Comparison of ENCODE assay signal across 1 cellular context in the genomic region with DNA sequence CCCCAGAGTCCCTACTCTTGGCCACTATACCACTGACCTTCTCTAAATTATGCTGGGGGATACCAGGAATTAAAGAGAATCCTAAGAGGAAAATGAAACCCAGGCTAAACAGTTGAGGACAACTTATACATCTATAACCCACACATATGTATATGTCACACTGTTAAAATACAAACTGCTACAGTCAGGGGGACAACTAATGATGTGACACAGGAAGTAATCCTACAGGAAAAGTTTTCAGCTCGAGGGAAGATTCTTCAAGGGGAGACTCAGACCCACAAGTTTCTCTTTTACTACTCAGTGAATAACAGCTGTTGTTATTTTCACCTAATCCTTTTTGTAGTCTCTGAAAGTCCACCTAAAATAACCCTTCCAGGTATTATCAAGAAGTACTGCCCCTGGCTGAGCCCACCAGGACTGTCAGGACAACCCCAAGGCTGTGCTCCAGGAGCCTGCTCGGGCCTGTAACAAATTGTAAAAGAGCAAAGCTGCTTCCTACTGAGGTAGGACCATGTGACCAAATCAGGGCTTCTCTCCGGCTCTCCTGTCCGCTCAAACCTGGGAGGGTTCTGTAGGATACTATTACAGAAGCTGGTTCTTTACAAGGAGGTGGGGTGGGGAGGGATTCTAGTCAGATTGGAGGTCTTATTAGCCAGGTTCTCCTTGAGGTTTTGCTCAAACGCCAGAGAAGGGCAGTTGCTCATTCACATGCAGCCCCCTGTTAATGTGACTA.
TF ChIP-seq lines count a peak whose summit lies in the region.

No MANE protein-coding gene starts in this region.

TF ChIP-seq in K562, 482 proteins besides CTCF, POLR2A, EP300 and RAD21 (continued from another document):
- TF ChIP-seq EHMT2 (IDR thresholded peaks at IDR 0.05) (peak; percentile 39; the same call in 1 of the 2 replicates), KAT7 (CRISPR knock-in tag; IDR thresholded peaks at IDR 0.05; ENCODE audit: borderline replicate concordance) (no peak)
- TF ChIP-seq, protein P1, sequence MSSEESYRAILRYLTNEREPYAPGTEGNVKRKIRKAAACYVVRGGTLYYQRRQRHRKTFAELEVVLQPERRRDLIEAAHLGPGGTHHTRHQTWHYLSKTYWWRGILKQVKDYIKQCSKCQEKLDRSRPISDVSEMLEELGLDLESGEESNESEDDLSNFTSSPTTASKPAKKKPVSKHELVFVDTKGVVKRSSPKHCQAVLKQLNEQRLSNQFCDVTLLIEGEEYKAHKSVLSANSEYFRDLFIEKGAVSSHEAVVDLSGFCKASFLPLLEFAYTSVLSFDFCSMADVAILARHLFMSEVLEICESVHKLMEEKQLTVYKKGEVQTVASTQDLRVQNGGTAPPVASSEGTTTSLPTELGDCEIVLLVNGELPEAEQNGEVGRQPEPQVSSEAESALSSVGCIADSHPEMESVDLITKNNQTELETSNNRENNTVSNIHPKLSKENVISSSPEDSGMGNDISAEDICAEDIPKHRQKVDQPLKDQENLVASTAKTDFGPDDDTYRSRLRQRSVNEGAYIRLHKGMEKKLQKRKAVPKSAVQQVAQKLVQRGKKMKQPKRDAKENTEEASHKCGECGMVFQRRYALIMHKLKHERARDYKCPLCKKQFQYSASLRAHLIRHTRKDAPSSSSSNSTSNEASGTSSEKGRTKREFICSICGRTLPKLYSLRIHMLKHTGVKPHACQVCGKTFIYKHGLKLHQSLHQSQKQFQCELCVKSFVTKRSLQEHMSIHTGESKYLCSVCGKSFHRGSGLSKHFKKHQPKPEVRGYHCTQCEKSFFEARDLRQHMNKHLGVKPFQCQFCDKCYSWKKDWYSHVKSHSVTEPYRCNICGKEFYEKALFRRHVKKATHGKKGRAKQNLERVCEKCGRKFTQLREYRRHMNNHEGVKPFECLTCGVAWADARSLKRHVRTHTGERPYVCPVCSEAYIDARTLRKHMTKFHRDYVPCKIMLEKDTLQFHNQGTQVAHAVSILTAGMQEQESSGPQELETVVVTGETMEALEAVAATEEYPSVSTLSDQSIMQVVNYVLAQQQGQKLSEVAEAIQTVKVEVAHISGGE (CRISPR knock-in tag; IDR thresholded peaks at IDR 0.05) = peak in 2 of 3 experiments; percentile 63 to 93; a peak in 4 of 6 replicates
- TF ChIP-seq, protein P2, sequence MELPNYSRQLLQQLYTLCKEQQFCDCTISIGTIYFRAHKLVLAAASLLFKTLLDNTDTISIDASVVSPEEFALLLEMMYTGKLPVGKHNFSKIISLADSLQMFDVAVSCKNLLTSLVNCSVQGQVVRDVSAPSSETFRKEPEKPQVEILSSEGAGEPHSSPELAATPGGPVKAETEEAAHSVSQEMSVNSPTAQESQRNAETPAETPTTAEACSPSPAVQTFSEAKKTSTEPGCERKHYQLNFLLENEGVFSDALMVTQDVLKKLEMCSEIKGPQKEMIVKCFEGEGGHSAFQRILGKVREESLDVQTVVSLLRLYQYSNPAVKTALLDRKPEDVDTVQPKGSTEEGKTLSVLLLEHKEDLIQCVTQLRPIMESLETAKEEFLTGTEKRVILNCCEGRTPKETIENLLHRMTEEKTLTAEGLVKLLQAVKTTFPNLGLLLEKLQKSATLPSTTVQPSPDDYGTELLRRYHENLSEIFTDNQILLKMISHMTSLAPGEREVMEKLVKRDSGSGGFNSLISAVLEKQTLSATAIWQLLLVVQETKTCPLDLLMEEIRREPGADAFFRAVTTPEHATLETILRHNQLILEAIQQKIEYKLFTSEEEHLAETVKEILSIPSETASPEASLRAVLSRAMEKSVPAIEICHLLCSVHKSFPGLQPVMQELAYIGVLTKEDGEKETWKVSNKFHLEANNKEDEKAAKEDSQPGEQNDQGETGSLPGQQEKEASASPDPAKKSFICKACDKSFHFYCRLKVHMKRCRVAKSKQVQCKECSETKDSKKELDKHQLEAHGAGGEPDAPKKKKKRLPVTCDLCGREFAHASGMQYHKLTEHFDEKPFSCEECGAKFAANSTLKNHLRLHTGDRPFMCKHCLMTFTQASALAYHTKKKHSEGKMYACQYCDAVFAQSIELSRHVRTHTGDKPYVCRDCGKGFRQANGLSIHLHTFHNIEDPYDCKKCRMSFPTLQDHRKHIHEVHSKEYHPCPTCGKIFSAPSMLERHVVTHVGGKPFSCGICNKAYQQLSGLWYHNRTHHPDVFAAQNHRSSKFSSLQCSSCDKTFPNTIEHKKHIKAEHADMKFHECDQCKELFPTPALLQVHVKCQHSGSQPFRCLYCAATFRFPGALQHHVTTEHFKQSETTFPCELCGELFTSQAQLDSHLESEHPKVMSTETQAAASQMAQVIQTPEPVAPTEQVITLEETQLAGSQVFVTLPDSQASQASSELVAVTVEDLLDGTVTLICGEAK (IDR thresholded peaks at IDR 0.05) = peak; percentile 77
- TF ChIP-seq, protein P2 (CRISPR knock-in tag; IDR thresholded peaks at IDR 0.05) = no peak
TF ChIP-seq in K562: peak in this region for 4.
